Comparison of ENCODE assay signal across 8 cellular contexts in the genomic region with DNA sequence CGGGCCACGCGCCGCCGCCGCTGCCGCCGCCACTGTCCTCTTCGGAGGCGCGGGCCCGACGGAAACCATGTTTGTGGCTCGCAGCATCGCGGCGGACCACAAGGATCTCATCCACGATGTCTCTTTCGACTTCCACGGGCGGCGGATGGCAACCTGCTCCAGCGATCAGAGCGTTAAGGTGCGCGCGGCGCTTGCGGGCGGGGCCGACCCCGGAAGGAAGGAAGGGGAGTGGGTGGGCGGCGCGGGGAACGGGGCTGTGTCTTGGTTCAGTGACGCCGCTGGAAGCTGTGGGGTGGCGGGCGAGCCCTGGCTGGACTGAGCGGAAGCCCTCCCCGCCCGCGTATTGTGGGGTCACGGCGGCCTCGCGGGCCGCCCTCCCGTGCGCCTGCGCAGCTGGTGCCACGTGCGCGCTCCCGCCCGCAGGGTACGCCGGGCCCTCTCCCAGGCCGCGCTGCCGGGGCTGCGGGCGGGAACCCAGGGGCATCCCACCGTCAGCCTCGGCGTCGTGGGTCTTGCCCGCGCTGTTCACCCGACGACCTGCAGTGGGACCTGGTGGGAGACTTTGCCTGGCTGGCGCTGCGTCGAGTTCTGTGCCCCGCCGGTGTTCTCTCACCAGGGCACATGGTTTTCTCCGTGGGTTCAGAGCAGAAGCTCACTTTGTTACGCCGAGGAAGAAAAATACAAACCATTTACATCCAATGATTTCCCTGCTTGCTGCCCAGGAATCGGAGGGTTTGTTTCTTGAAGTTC. TPM values are rescaled to one million over a fixed set of nuclear protein-coding genes. Genes with fewer than 3 reads are reported as not detected.
A peak's percentile ranks its signal among the peaks of the same experiment; 100 is the strongest.
DNase-seq lines count a peak whose midpoint lies in the region; ATAC-seq lines count a peak whose summit lies in the region.

No MANE protein-coding gene starts in this region.

- H3K27ac Mint-ChIP-seq in activated CD8-positive, alpha-beta memory T cell treated with anti-CD3 and anti-CD28 coated beads, Interleukin-2, amount 10 ng/mL, durations not matched to agents 7 days and 5 days = peak overlapping the region; percentile 98

- CTCF ChIA-PET in activated CD8-positive, alpha-beta memory T cell treated with anti-CD3 and anti-CD28 coated beads, Interleukin-2, amount 10 ng/mL, durations not matched to agents 7 days and 5 days (lab: Charles Lee) = interaction anchor here (0.8 to 1.9 kb wide), 3 partner anchors 14 to 43 kb away, joined by 3 to 5 read pairs (median 4); a partner anchor contains a TSS

- peak overlapping the region; percentile 97 for H3K4me3 Mint-ChIP-seq in activated CD8-positive, alpha-beta memory T cell treated with anti-CD3 and anti-CD28 coated beads, Interleukin-2, amount 10 ng/mL, durations not matched to agents 7 days and 5 days

- H3K9ac ChIP-seq in endocrine pancreas (ENCODE audit: control insufficient read depth, insufficient read depth, low read length) = peak overlapping the region; percentile 60

- H3K27me3 Mint-ChIP-seq in activated CD8-positive, alpha-beta memory T cell treated with anti-CD3 and anti-CD28 coated beads, Interleukin-2, amount 10 ng/mL, durations not matched to agents 7 days and 5 days = no peaks in the 10 kb centered on the region

- no peaks in the 10 kb centered on the region for H3K9me3 ChIP-seq in endocrine pancreas (ENCODE audit: control insufficient read depth, low read length)

- no peaks in the 10 kb centered on the region for H3K4me1 ChIP-seq in endocrine pancreas (ENCODE audit: control insufficient read depth, insufficient read depth, low read length)

- ATAC-seq in GM19468 (IDR thresholded peaks at IDR 0.05; ENCODE audit: extremely low read depth, unreplicated experiment) = peak; percentile 61
- peak; percentile 85 for ATAC-seq in activated CD8-positive, alpha-beta memory T cell treated with anti-CD3 and anti-CD28 coated beads, Interleukin-2, amount 10 ng/mL, durations not matched to agents 7 days and 5 days

- DNase-seq in COLO829 (ENCODE audit: low spot score) (peak; percentile 22), HS-27A (ENCODE audit: low read depth) (peak; percentile 90), NOMO-1 (lab: John Stamatoyannopoulos, UW; ENCODE audit: unreplicated experiment in 2 of 2) (peak; percentile 90 to 95), mesenteric fat pad (ENCODE audit: low spot score) (peak; percentile 97)
- DNase-seq in activated CD8-positive, alpha-beta memory T cell treated with anti-CD3 and anti-CD28 coated beads, Interleukin-2, amount 10 ng/mL, durations not matched to agents 7 days and 5 days = peak; percentile 99
- peak; percentile 98 for DNase-seq in stimulated activated CD8-positive, alpha-beta memory T cell treated with anti-CD3 and anti-CD28 coated beads, Interleukin-12 subunit alpha, Interleukin-12 subunit beta, amount 100 ng/mL, for 4 hours (ENCODE audit: low read depth)

- no peaks in the 10 kb centered on the region for H3K9me3 Mint-ChIP-seq in activated CD8-positive, alpha-beta memory T cell treated with anti-CD3 and anti-CD28 coated beads, Interleukin-2, amount 10 ng/mL, durations not matched to agents 7 days and 5 days (ENCODE audit: low read depth)

- peaks cover 53% of the 10 kb centered on the region for H3K4me1 Mint-ChIP-seq in activated CD8-positive, alpha-beta memory T cell treated with anti-CD3 and anti-CD28 coated beads, Interleukin-2, amount 10 ng/mL, durations not matched to agents 7 days and 5 days

- H3K36me3 ChIP-seq in endocrine pancreas (ENCODE audit: control insufficient read depth, insufficient read depth, low read length) = no peaks in the 10 kb centered on the region

- peak overlapping the region; percentile 30 for H3K4me3 ChIP-seq in endocrine pancreas (ENCODE audit: control insufficient read depth, insufficient read depth, low read length)

- no peaks in the 10 kb centered on the region for H3K27me3 ChIP-seq in endocrine pancreas (ENCODE audit: control insufficient read depth, insufficient read depth, low read length)

- peaks cover 28% of the 10 kb centered on the region for H3K36me3 Mint-ChIP-seq in activated CD8-positive, alpha-beta memory T cell treated with anti-CD3 and anti-CD28 coated beads, Interleukin-2, amount 10 ng/mL, durations not matched to agents 7 days and 5 days

RNA-seq across cellular contexts. Expression of a gene that starts 0.4 kb away (rescaled TPM):
- 10 to 100 TPM; 50.9 to 66.7 TPM for total RNA-seq in activated CD8-positive, alpha-beta memory T cell treated with anti-CD3 and anti-CD28 coated beads, Interleukin-2, amount 10 ng/mL, durations not matched to agents 7 days and 5 days
- 57.0 TPM for total RNA-seq in mesenteric fat pad

RNA-seq across cellular contexts. Expression of a gene that starts 42.9 kb away (rescaled TPM):
- 10 to 100 TPM; 36.6 to 57.4 TPM for total RNA-seq in activated CD8-positive, alpha-beta memory T cell treated with anti-CD3 and anti-CD28 coated beads, Interleukin-2, amount 10 ng/mL, durations not matched to agents 7 days and 5 days
- total RNA-seq in mesenteric fat pad = 13.5 TPM

Comparison
In these comparisons a context has a peak if more than half of its experiments do, and no peak if none do; other contexts are left out.
1. Peak in every context shown above with its lines: DNase-seq, ATAC-seq and H3K4me3 ChIP-seq.
2. DNase-seq: peak in every context shown above with its lines; median percentile 99 in activated CD8-positive, alpha-beta memory T cell treated with anti-CD3 and anti-CD28 coated beads, Interleukin-2, amount 10 ng/mL, durations not matched to agents 7 days and 5 days; 98 in stimulated activated CD8-positive, alpha-beta memory T cell treated with anti-CD3 and anti-CD28 coated beads, Interleukin-12 subunit alpha, Interleukin-12 subunit beta, amount 100 ng/mL, for 4 hours; 97 in mesenteric fat pad; 92 in NOMO-1; 90 in HS-27A; 22 in COLO829.